In the genomic region with DNA sequence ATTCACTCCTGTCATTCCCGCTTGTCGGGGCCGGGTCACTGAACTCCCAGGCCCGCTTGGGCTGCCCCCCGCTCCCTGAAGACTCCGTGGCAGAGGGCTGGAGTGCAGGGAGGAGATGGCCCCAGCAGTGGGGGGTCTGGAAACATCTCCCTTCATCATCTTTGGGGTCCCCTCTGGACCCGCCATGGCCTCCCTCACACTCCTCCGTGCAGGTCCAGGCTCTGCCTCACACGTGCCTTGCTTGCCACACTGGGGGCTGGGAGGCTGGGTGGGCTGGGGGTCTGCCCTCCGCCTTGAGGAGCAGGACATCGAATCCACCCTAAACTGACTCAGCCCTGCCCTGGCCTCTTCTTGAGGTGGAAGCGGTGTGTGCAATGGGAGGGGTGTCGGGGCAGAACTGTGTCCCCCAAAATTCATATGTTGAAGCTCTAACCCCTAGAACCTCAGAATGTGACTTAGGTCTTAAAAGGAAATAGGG, we compare ENCODE assay signal across 27 cellular contexts.
"Had no signal": no experiment of that assay in that cellular context is flagged by ENCODE, and none has a peak within 500 bp of the region (broad histone marks: within the 10 kb centered on the region; RNA-seq: fewer than 3 reads in every experiment).

No MANE protein-coding gene starts in this region.

- H3K36me3 Mint-ChIP-seq: activated CD4-positive, alpha-beta memory T cell treated with anti-CD3 and anti-CD28 coated beads for 36 hours; activated CD8-positive, alpha-beta memory T cell treated with anti-CD3 and anti-CD28 coated beads, Interleukin-2, amount 10 ng/mL, durations not matched to agents 7 days and 5 days; activated naive CD4-positive, alpha-beta T cell treated with anti-CD3 and anti-CD28 coated beads, Interleukin-2, amount 50 U/mL, for 24 hours; activated naive CD8-positive, alpha-beta T cell treated with anti-CD3 and anti-CD28 coated beads for 36 hours had no signal

- H3K4me1 Mint-ChIP-seq: activated CD4-positive, alpha-beta T cell treated with anti-CD3 and anti-CD28 coated beads for 36 hours; activated naive CD4-positive, alpha-beta T cell treated with anti-CD3 and anti-CD28 coated beads, Interleukin-2, amount 50 U/mL, for 24 hours had no signal

- H3K27me3 Mint-ChIP-seq: T-helper 17 cell had no signal

- H3K4me3 Mint-ChIP-seq: activated CD4-positive, alpha-beta memory T cell treated with anti-CD3 and anti-CD28 coated beads for 36 hours; activated CD4-positive, alpha-beta T cell treated with anti-CD3 and anti-CD28 coated beads for 36 hours; activated CD4-positive, alpha-beta T cell treated with anti-CD3 and anti-CD28 coated beads, Interleukin-2, amount 10 ng/mL, durations not matched to agents 24 days and 14 days; activated CD8-positive, alpha-beta memory T cell treated with anti-CD3 and anti-CD28 coated beads, Interleukin-2, amount 10 ng/mL, durations not matched to agents 7 days and 5 days; activated CD8-positive, alpha-beta T cell treated with anti-CD3 and anti-CD28 coated beads, Interleukin-2, amount 10 ng/mL, durations not matched to agents 7 days and 5 days; activated naive CD4-positive, alpha-beta T cell treated with anti-CD3 and anti-CD28 coated beads for 36 hours; activated naive CD4-positive, alpha-beta T cell treated with anti-CD3 and anti-CD28 coated beads, Interleukin-2, amount 50 U/mL, for 24 hours; activated naive CD8-positive, alpha-beta T cell treated with anti-CD3 and anti-CD28 coated beads for 36 hours; activated naive CD8-positive, alpha-beta T cell treated with anti-CD3 and anti-CD28 coated beads, Interleukin-2, amount 50 U/mL, for 24 hours; activated T-helper 1 cell treated with anti-CD3 and anti-CD28 coated beads, Interleukin-12 subunit alpha, Interleukin-12 subunit beta, Interleukin-2, Interleukin-4 antibody, amounts not matched to agents 30 ng/mL and 10 ng/mL and 1 ng/mL, durations not matched to agents 14 hours and 24 hours and 36 hours; T-helper 17 cell had no signal

- H3K27ac Mint-ChIP-seq: activated CD4-positive, alpha-beta memory T cell treated with anti-CD3 and anti-CD28 coated beads for 36 hours; activated CD4-positive, alpha-beta T cell treated with anti-CD3 and anti-CD28 coated beads for 36 hours; activated CD4-positive, alpha-beta T cell treated with anti-CD3 and anti-CD28 coated beads, Interleukin-2, amount 10 ng/mL, durations not matched to agents 24 days and 14 days; activated CD8-positive, alpha-beta memory T cell treated with anti-CD3 and anti-CD28 coated beads, Interleukin-2, amount 10 ng/mL, durations not matched to agents 7 days and 5 days; activated CD8-positive, alpha-beta T cell treated with anti-CD3 and anti-CD28 coated beads, Interleukin-2, amount 10 ng/mL, durations not matched to agents 7 days and 5 days; activated naive CD4-positive, alpha-beta T cell treated with anti-CD3 and anti-CD28 coated beads for 36 hours; activated naive CD4-positive, alpha-beta T cell treated with anti-CD3 and anti-CD28 coated beads, Interleukin-2, amount 50 U/mL, for 24 hours; activated naive CD8-positive, alpha-beta T cell treated with anti-CD3 and anti-CD28 coated beads for 36 hours; activated naive CD8-positive, alpha-beta T cell treated with anti-CD3 and anti-CD28 coated beads, Interleukin-2, amount 50 U/mL, for 24 hours; activated T-helper 1 cell treated with anti-CD3 and anti-CD28 coated beads, Interleukin-12 subunit alpha, Interleukin-12 subunit beta, Interleukin-2, Interleukin-4 antibody, amounts not matched to agents 30 ng/mL and 10 ng/mL and 1 ng/mL, durations not matched to agents 14 hours and 24 hours and 36 hours; activated T-helper 2 cell treated with anti-CD3 and anti-CD28 coated beads, Interferon-gamma antibody, Interleukin-2, Interleukin-4, amounts not matched to agents 10 μg/mL and 5 μg/mL and 100 μg/mL, durations not matched to agents 14 hours and 24 hours and 36 hours; T-helper 17 cell had no signal

- ATAC-seq: activated CD4-positive, alpha-beta T cell treated with anti-CD3 and anti-CD28 coated beads for 36 hours; activated CD8-positive, alpha-beta memory T cell treated with anti-CD3 and anti-CD28 coated beads, Interleukin-2, amount 10 ng/mL, durations not matched to agents 7 days and 5 days; activated CD8-positive, alpha-beta T cell treated with anti-CD3 and anti-CD28 coated beads, Interleukin-2, amount 10 ng/mL, durations not matched to agents 7 days and 5 days; activated naive CD8-positive, alpha-beta T cell treated with anti-CD3 and anti-CD28 coated beads, Interleukin-2, amount 50 U/mL, for 24 hours; body of pancreas; gastroesophageal sphincter; T-helper 17 cell had no signal

- DNase-seq: activated CD4-positive, alpha-beta memory T cell treated with anti-CD3 and anti-CD28 coated beads for 36 hours; activated CD4-positive, alpha-beta T cell treated with anti-CD3 and anti-CD28 coated beads for 36 hours; activated CD4-positive, CD25-positive, alpha-beta regulatory T cell; activated CD4-positive, CD25-positive, alpha-beta regulatory T cell treated with anti-CD3 and anti-CD28 coated beads, Interleukin-2, amount 50 U/mL, for 72 hours; activated CD8-positive, alpha-beta memory T cell treated with anti-CD3 and anti-CD28 coated beads, Interleukin-2, amount 10 ng/mL, durations not matched to agents 7 days and 5 days; activated CD8-positive, alpha-beta memory T cell treated with anti-CD3 and anti-CD28 coated beads, Interleukin-2, amount 50 U/mL, for 4 hours; activated CD8-positive, alpha-beta T cell treated with anti-CD3 and anti-CD28 coated beads, Interleukin-2, amount 10 ng/mL, durations not matched to agents 7 days and 5 days; activated effector memory CD4-positive, alpha-beta T cell treated with anti-CD3 and anti-CD28 coated beads, Interleukin-2, amount 50 U/mL, for 16 hours; activated naive CD4-positive, alpha-beta T cell treated with anti-CD3 and anti-CD28 coated beads for 36 hours; activated naive CD8-positive, alpha-beta T cell treated with anti-CD3 and anti-CD28 coated beads for 36 hours; activated naive CD8-positive, alpha-beta T cell treated with anti-CD3 and anti-CD28 coated beads, Interleukin-2, amount 50 U/mL, for 24 hours; activated T-cell treated with anti-CD3 and anti-CD28 coated beads, Interleukin-2, amount 50 U/mL, for 1 hour; amygdala; body of pancreas; caudate nucleus; cortex of kidney; effector CD4-positive, alpha-beta T cell; esophagus squamous epithelium; foreskin melanocyte; T-helper 1 cell; T-helper 17 cell had no signal

- H3K9me3 Mint-ChIP-seq: activated CD4-positive, alpha-beta memory T cell treated with anti-CD3 and anti-CD28 coated beads for 36 hours; activated CD4-positive, alpha-beta T cell treated with anti-CD3 and anti-CD28 coated beads, Interleukin-2, amount 10 ng/mL, durations not matched to agents 24 days and 14 days; activated naive CD4-positive, alpha-beta T cell treated with anti-CD3 and anti-CD28 coated beads for 36 hours; activated naive CD4-positive, alpha-beta T cell treated with anti-CD3 and anti-CD28 coated beads, Interleukin-2, amount 50 U/mL, for 24 hours; activated naive CD8-positive, alpha-beta T cell treated with anti-CD3 and anti-CD28 coated beads for 36 hours; activated naive CD8-positive, alpha-beta T cell treated with anti-CD3 and anti-CD28 coated beads, Interleukin-2, amount 50 U/mL, for 24 hours; activated T-helper 1 cell treated with anti-CD3 and anti-CD28 coated beads, Interleukin-12 subunit alpha, Interleukin-12 subunit beta, Interleukin-2, Interleukin-4 antibody, amounts not matched to agents 30 ng/mL and 10 ng/mL and 1 ng/mL, durations not matched to agents 14 hours and 24 hours and 36 hours; activated T-helper 2 cell treated with anti-CD3 and anti-CD28 coated beads, Interferon-gamma antibody, Interleukin-2, Interleukin-4, amounts not matched to agents 10 μg/mL and 5 μg/mL and 100 μg/mL, durations not matched to agents 14 hours and 24 hours and 36 hours had no signal

- H3K4me3 ChIP-seq: adrenal gland, body of pancreas, esophagus squamous epithelium, gastroesophageal sphincter had no signal

- H3K27me3 ChIP-seq: adrenal gland had no signal

- H3K36me3 ChIP-seq: adrenal gland, esophagus squamous epithelium, gastroesophageal sphincter had no signal
